In the genomic region with DNA sequence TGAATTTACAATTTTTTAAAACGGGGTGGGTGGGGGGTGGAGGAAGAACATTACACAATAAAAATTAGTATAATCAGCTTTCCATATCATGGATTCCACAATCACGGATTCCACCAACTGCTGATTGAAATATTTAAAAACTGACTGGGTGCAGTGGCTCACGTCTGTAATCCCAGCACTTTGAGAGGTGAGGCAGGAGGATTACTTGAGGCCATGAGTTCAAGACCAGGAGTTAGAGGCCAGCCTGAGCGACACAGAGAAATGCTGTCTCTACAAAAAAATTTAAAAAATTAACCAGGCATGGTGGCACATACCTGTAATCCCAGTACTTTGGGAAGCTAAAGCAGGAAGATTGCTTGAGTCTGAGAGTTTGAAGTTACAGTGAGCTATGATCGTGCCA, we compare ENCODE assay signal across 27 cellular contexts.
A peak's percentile ranks its signal among the peaks of the same experiment; 100 is the strongest.
DNase-seq lines count a peak whose midpoint lies in the region.
"Had no signal": no experiment of that assay in that cellular context is flagged by ENCODE, and none has a peak within 500 bp of the region (broad histone marks: within the 10 kb centered on the region; RNA-seq: fewer than 3 reads in every experiment).

No MANE protein-coding gene starts in this region.

- no peaks in the 10 kb centered on the region for H3K9me3 ChIP-seq in trophoblast cell (ENCODE audit: insufficient read depth, low read depth, low read length)
- H3K9me3 ChIP-seq: A549; BE2C; BLaER1; BLaER1 treated with 17β-estradiol and CSF1 and Interleukin-3, amounts not matched to agents 10 nM and 100 nM; Caco-2 had no signal

- no peaks in the 10 kb centered on the region for H3K79me2 ChIP-seq in trophoblast cell (ENCODE audit: control insufficient read depth, insufficient read depth, low read length, poor library complexity)

- no peaks in the 10 kb centered on the region for H3K79me1 ChIP-seq in trophoblast cell (ENCODE audit: low read length)

- no peak overlapping the region for H2BK12ac ChIP-seq in trophoblast cell (ENCODE audit: low read length)

- H4K12ac ChIP-seq in trophoblast cell (ENCODE audit: low read depth, low read length) = no peak overlapping the region

- DNase-seq in trophoblast cell = peak; percentile 62 to 81
- DNase-seq in NAMALWA (ENCODE audit: low spot score) = no peak
- DNase-seq: 8988T; ACHN; AML-193; BE2C; C1 segment of cervical spinal cord; Caco-2; Calu3; CD4-positive, alpha-beta memory T cell; CD4-positive, alpha-beta T cell; CD4-positive, CD25-positive, alpha-beta regulatory T cell; CD8-positive, alpha-beta memory T cell; CD8-positive, alpha-beta T cell; COR-L47; DMS 273 treated with DMSO at 0.1 percent for 48 hours; DMS153; DMS53; DMS79; DMS79 treated with DMSO at 0.1 percent for 48 hours; DND-41; EL had no signal

- no peak overlapping the region for H3K27ac ChIP-seq in trophoblast cell (ENCODE audit: low read depth, low read length)
- H3K27ac ChIP-seq: 22Rv1; A549; BLaER1; BLaER1 treated with 17β-estradiol and CSF1 and Interleukin-3, amounts not matched to agents 10 nM and 100 nM; C4-2B had no signal

- no peak overlapping the region for H3K14ac ChIP-seq in trophoblast cell (ENCODE audit: low read length)

- no CpG with 5 or more reads among the region's 5 CpGs for WGBS in trophoblast cell (ENCODE audit: extremely low coverage, insufficient coverage, insufficient read length)

- H3K4ac ChIP-seq in trophoblast cell (ENCODE audit: low read depth, low read length) = no peak overlapping the region

- H3K4me3 ChIP-seq in trophoblast cell (ENCODE audit: low read depth, low read length) = no peak overlapping the region
- H3K4me3 ChIP-seq: A549; BLaER1; BLaER1 treated with 17β-estradiol and CSF1 and Interleukin-3, amounts not matched to agents 10 nM and 100 nM had no signal

- no peak overlapping the region for H3K4me2 ChIP-seq in trophoblast cell (ENCODE audit: low read length)
- H3K4me2 ChIP-seq: A549; BLaER1; BLaER1 treated with 17β-estradiol and CSF1 and Interleukin-3, amounts not matched to agents 10 nM and 100 nM had no signal

- H3K9ac ChIP-seq in trophoblast cell (ENCODE audit: low read length) = no peak overlapping the region
- H3K9ac ChIP-seq: BLaER1; BLaER1 treated with 17β-estradiol and CSF1 and Interleukin-3, amounts not matched to agents 10 nM and 100 nM had no signal

- H3K4me1 ChIP-seq in trophoblast cell (ENCODE audit: control insufficient read depth in 1 of 2, insufficient read depth in 2 of 2, low read length in 2 of 2) = no peaks in the 10 kb centered on the region
- H3K4me1 ChIP-seq: A549; BE2C; BLaER1; BLaER1 treated with 17β-estradiol and CSF1 and Interleukin-3, amounts not matched to agents 10 nM and 100 nM; Caco-2 had no signal

- no peaks in the 10 kb centered on the region for H3K27me3 ChIP-seq in trophoblast cell (ENCODE audit: insufficient read depth, low read length)
- H3K27me3 ChIP-seq: BE2C; BLaER1; BLaER1 treated with 17β-estradiol and CSF1 and Interleukin-3, amounts not matched to agents 10 nM and 100 nM had no signal

- H2BK5ac ChIP-seq in trophoblast cell (ENCODE audit: low read depth, low read length, poor library complexity) = no peak overlapping the region

- no peak overlapping the region for H4K8ac ChIP-seq in trophoblast cell (ENCODE audit: low read depth, low read length)

- no peak overlapping the region for H3K23ac ChIP-seq in trophoblast cell (ENCODE audit: low read length)

- H2BK120ac ChIP-seq in trophoblast cell (ENCODE audit: insufficient read depth, low read length, poor library complexity) = no peak overlapping the region

- H3K36me3 ChIP-seq in trophoblast cell (ENCODE audit: control insufficient read depth in 1 of 2, insufficient read depth in 2 of 2, low read length in 2 of 2) = no peaks in the 10 kb centered on the region
- H3K36me3 ChIP-seq: BE2C; BLaER1; BLaER1 treated with 17β-estradiol and CSF1 and Interleukin-3, amounts not matched to agents 10 nM and 100 nM had no signal

- no peak overlapping the region for H3K18ac ChIP-seq in trophoblast cell (ENCODE audit: low read length)

- no peak overlapping the region for H2AK5ac ChIP-seq in trophoblast cell (ENCODE audit: low read length)

- no peak overlapping the region for H2AFZ ChIP-seq in trophoblast cell (ENCODE audit: insufficient read depth, low read length, poor library complexity)

- H4K91ac ChIP-seq in trophoblast cell (ENCODE audit: low read depth, low read length) = no peak overlapping the region
